ENCODE assay signal across 29 cellular contexts in the genomic region with DNA sequence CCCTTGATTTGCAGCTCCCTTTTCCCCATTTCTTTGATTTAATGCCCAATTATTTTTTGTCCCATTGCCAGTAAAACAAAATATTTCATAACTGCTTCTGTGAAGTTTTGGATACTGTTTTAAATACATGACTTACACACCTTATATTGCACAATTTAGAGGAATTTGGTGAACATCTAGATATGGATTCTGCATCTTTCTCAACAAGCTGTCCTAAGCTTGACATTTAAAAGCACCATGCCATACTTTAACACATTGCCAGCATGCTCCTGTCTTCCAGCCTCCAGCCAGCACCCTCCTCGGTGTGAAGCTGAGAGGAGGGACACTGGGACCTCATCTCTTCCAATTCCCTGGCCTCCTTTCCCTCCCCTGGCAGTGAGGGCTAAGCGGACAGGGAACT.
"Had no signal": no experiment of that assay in that cellular context is flagged by ENCODE, and none has a peak within 500 bp of the region (broad histone marks: within the 10 kb centered on the region; RNA-seq: fewer than 3 reads in every experiment).

No MANE protein-coding gene starts in this region.

- H3K36me3 Mint-ChIP-seq: activated CD8-positive, alpha-beta memory T cell treated with anti-CD3 and anti-CD28 coated beads, Interleukin-2, amount 10 ng/mL, durations not matched to agents 7 days and 5 days; activated naive CD8-positive, alpha-beta T cell treated with anti-CD3 and anti-CD28 coated beads, Interleukin-2, amount 10 ng/mL, durations not matched to agents 7 days and 5 days had no signal

- H3K27me3 ChIP-seq: body of pancreas, colonic mucosa had no signal

- H3K36me3 ChIP-seq: cardiac muscle cell, colonic mucosa, heart left ventricle had no signal

- H3K27ac ChIP-seq: body of pancreas, cardiac muscle cell, colonic mucosa, heart left ventricle had no signal

- DNase-seq: activated CD4-positive, alpha-beta memory T cell treated with anti-CD3 and anti-CD28 coated beads for 36 hours; activated CD4-positive, alpha-beta T cell treated with anti-CD3 and anti-CD28 coated beads for 36 hours; activated CD4-positive, alpha-beta T cell treated with anti-CD3 and anti-CD28 coated beads, Interleukin-2, amount 10 ng/mL, durations not matched to agents 24 days and 14 days; activated CD4-positive, CD25-positive, alpha-beta regulatory T cell; activated CD4-positive, CD25-positive, alpha-beta regulatory T cell treated with anti-CD3 and anti-CD28 coated beads, Interleukin-2, amount 50 U/mL, for 72 hours; activated CD8-positive, alpha-beta memory T cell treated with anti-CD3 and anti-CD28 coated beads, Interleukin-2, amount 10 ng/mL, durations not matched to agents 7 days and 5 days; activated CD8-positive, alpha-beta memory T cell treated with anti-CD3 and anti-CD28 coated beads, Interleukin-2, amount 50 U/mL, for 4 hours; activated CD8-positive, alpha-beta T cell treated with anti-CD3 and anti-CD28 coated beads, Interleukin-2, amount 10 ng/mL, durations not matched to agents 7 days and 5 days; activated effector memory CD4-positive, alpha-beta T cell treated with anti-CD3 and anti-CD28 coated beads, Interleukin-2, amount 50 U/mL, for 16 hours; activated naive CD4-positive, alpha-beta T cell treated with anti-CD3 and anti-CD28 coated beads for 36 hours; activated naive CD8-positive, alpha-beta T cell treated with anti-CD3 and anti-CD28 coated beads, Interleukin-2, amount 10 ng/mL, durations not matched to agents 7 days and 5 days; activated T-cell treated with anti-CD3 and anti-CD28 coated beads, Interleukin-2, amount 50 U/mL, for 1 hour; activated T-cell treated with anti-CD3 and anti-CD28 coated beads, Interleukin-2, amount 50 U/mL, for 48 hours; amniotic stem cell; aorta; body of pancreas; central memory CD4-positive, alpha-beta T cell; cerebellar nuclear complex; colonic mucosa; effector CD8-positive, alpha-beta T cell; foreskin fibroblast; glutamatergic neuron; heart left ventricle; T-helper 2 cell had no signal

- H3K4me1 Mint-ChIP-seq: activated CD4-positive, alpha-beta T cell treated with anti-CD3 and anti-CD28 coated beads for 36 hours; activated CD4-positive, alpha-beta T cell treated with anti-CD3 and anti-CD28 coated beads, Interleukin-2, amount 10 ng/mL, durations not matched to agents 24 days and 14 days; activated naive CD4-positive, alpha-beta T cell treated with anti-CD3 and anti-CD28 coated beads, Interleukin-2, amount 50 U/mL, for 24 hours had no signal

- ATAC-seq: activated CD4-positive, alpha-beta T cell treated with anti-CD3 and anti-CD28 coated beads for 36 hours; activated CD8-positive, alpha-beta memory T cell treated with anti-CD3 and anti-CD28 coated beads, Interleukin-2, amount 10 ng/mL, durations not matched to agents 7 days and 5 days; activated CD8-positive, alpha-beta T cell treated with anti-CD3 and anti-CD28 coated beads, Interleukin-2, amount 10 ng/mL, durations not matched to agents 7 days and 5 days; body of pancreas; esophagus mucosa; heart left ventricle had no signal

- H3K27ac Mint-ChIP-seq: activated CD4-positive, alpha-beta memory T cell treated with anti-CD3 and anti-CD28 coated beads for 36 hours; activated CD4-positive, alpha-beta T cell treated with anti-CD3 and anti-CD28 coated beads for 36 hours; activated CD4-positive, alpha-beta T cell treated with anti-CD3 and anti-CD28 coated beads, Interleukin-2, amount 10 ng/mL, durations not matched to agents 24 days and 14 days; activated CD8-positive, alpha-beta memory T cell treated with anti-CD3 and anti-CD28 coated beads, Interleukin-2, amount 10 ng/mL, durations not matched to agents 7 days and 5 days; activated CD8-positive, alpha-beta T cell treated with anti-CD3 and anti-CD28 coated beads, Interleukin-2, amount 10 ng/mL, durations not matched to agents 7 days and 5 days; activated naive CD4-positive, alpha-beta T cell treated with anti-CD3 and anti-CD28 coated beads for 36 hours; activated naive CD4-positive, alpha-beta T cell treated with anti-CD3 and anti-CD28 coated beads, Interleukin-2, amount 50 U/mL, for 24 hours; activated naive CD8-positive, alpha-beta T cell treated with anti-CD3 and anti-CD28 coated beads, Interleukin-2, amount 10 ng/mL, durations not matched to agents 7 days and 5 days; activated T-helper 1 cell treated with anti-CD3 and anti-CD28 coated beads, Interleukin-12 subunit alpha, Interleukin-12 subunit beta, Interleukin-2, Interleukin-4 antibody, amounts not matched to agents 30 ng/mL and 10 ng/mL and 1 ng/mL, durations not matched to agents 14 hours and 24 hours and 36 hours; activated T-helper 2 cell treated with anti-CD3 and anti-CD28 coated beads, Interferon-gamma antibody, Interleukin-2, Interleukin-4, amounts not matched to agents 10 μg/mL and 5 μg/mL and 100 μg/mL, durations not matched to agents 14 hours and 24 hours and 36 hours had no signal

- H3K27me3 Mint-ChIP-seq: activated CD4-positive, alpha-beta T cell treated with anti-CD3 and anti-CD28 coated beads for 36 hours; activated CD4-positive, alpha-beta T cell treated with anti-CD3 and anti-CD28 coated beads, Interleukin-2, amount 10 ng/mL, durations not matched to agents 24 days and 14 days; activated CD8-positive, alpha-beta memory T cell treated with anti-CD3 and anti-CD28 coated beads, Interleukin-2, amount 10 ng/mL, durations not matched to agents 7 days and 5 days had no signal

- H3K4me3 ChIP-seq: body of pancreas, cardiac muscle cell, colonic mucosa, heart left ventricle had no signal

- H3K9me3 ChIP-seq: body of pancreas, colonic mucosa had no signal

- H3K4me3 Mint-ChIP-seq: activated CD4-positive, alpha-beta memory T cell treated with anti-CD3 and anti-CD28 coated beads for 36 hours; activated CD4-positive, alpha-beta T cell treated with anti-CD3 and anti-CD28 coated beads for 36 hours; activated CD4-positive, alpha-beta T cell treated with anti-CD3 and anti-CD28 coated beads, Interleukin-2, amount 10 ng/mL, durations not matched to agents 24 days and 14 days; activated CD8-positive, alpha-beta memory T cell treated with anti-CD3 and anti-CD28 coated beads, Interleukin-2, amount 10 ng/mL, durations not matched to agents 7 days and 5 days; activated CD8-positive, alpha-beta T cell treated with anti-CD3 and anti-CD28 coated beads, Interleukin-2, amount 10 ng/mL, durations not matched to agents 7 days and 5 days; activated naive CD4-positive, alpha-beta T cell treated with anti-CD3 and anti-CD28 coated beads for 36 hours; activated naive CD4-positive, alpha-beta T cell treated with anti-CD3 and anti-CD28 coated beads, Interleukin-2, amount 50 U/mL, for 24 hours; activated naive CD8-positive, alpha-beta T cell treated with anti-CD3 and anti-CD28 coated beads, Interleukin-2, amount 10 ng/mL, durations not matched to agents 7 days and 5 days; activated T-helper 1 cell treated with anti-CD3 and anti-CD28 coated beads, Interleukin-12 subunit alpha, Interleukin-12 subunit beta, Interleukin-2, Interleukin-4 antibody, amounts not matched to agents 30 ng/mL and 10 ng/mL and 1 ng/mL, durations not matched to agents 14 hours and 24 hours and 36 hours had no signal

- H3K4me1 ChIP-seq: body of pancreas, colonic mucosa, heart left ventricle had no signal
